12 cellular contexts compared by ENCODE assay signal in the genomic region with DNA sequence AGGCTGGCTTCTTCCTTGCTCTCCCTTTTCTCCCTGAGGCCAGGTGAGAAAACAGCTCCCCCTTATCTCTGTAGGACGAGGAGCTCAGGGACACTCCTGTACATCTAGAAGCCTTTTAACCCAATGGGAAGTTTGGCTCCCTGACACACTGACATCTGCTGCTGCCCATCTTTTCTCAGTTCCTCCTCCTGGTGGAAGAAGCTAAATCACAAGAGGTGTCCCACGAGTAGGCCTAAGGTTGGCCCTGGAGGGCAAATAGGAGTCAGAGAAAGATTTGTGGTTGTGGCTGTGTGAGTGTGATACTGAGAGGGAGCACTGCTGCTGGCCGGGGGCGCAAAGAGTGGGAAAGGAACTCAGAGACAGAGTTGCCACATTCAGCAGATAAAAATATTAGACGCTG. TPM values are rescaled to one million over a fixed set of nuclear protein-coding genes. Genes with fewer than 3 reads are reported as not detected.
DNase-seq lines count a peak whose midpoint lies in the region; ATAC-seq and TF ChIP-seq lines count a peak whose summit lies in the region.
"Had no signal": no experiment of that assay in that cellular context is flagged by ENCODE, and none has a peak within 500 bp of the region (broad histone marks: within the 10 kb centered on the region; RNA-seq: fewer than 3 reads in every experiment).

No MANE protein-coding gene starts in this region.

- H3K27me3 ChIP-seq in lower lobe of right lung (ENCODE audit: low read depth) = no peaks in the 10 kb centered on the region
- H3K27me3 ChIP-seq: BLaER1 had no signal

- ATAC-seq in GM19397 (IDR thresholded peaks at IDR 0.05; ENCODE audit: unreplicated experiment) (peak; percentile 74), HG02981 (IDR thresholded peaks at IDR 0.05; ENCODE audit: unreplicated experiment) (peak; percentile 62), lower lobe of right lung (no peak)
- ATAC-seq: activated CD8-positive, alpha-beta memory T cell treated with anti-CD3 and anti-CD28 coated beads, Interleukin-2, amount 10 ng/mL, durations not matched to agents 7 days and 5 days; GM23338 had no signal

- H3K4me1 ChIP-seq in lower lobe of right lung = peaks cover 46% of the 10 kb centered on the region

- intact Hi-C loops in lower lobe of right lung (cut with DNase I) = no loop called here

- no peak overlapping the region for H3K4me3 ChIP-seq in lower lobe of right lung
- H3K4me3 ChIP-seq: BLaER1, GM23338 had no signal

- H3K36me3 ChIP-seq in lower lobe of right lung = no peaks in the 10 kb centered on the region
- H3K36me3 ChIP-seq: BLaER1 had no signal

- H3K9me3 ChIP-seq in lower lobe of right lung = no peaks in the 10 kb centered on the region
- H3K9me3 ChIP-seq: BLaER1 had no signal

- H3K27ac ChIP-seq in lower lobe of right lung = no peak overlapping the region
- H3K27ac ChIP-seq: BLaER1 had no signal

- DNase-seq in OCI-M1 (lab: John Stamatoyannopoulos, UW) (peak; percentile 47), NCI-H526 treated with DMSO at 0.1 percent for 48 hours (lab: John Stamatoyannopoulos, UW) (no peak), lower lobe of right lung (no peak), T-helper 9 cell (no peak), activated gamma-delta T cell (lab: John Stamatoyannopoulos, UW) (no peak)
- DNase-seq: activated CD8-positive, alpha-beta memory T cell treated with anti-CD3 and anti-CD28 coated beads, Interleukin-2, amount 10 ng/mL, durations not matched to agents 7 days and 5 days; foreskin fibroblast had no signal

- TF ChIP-seq CTCF in GM12872 (IDR thresholded peaks at IDR 0.05; ENCODE audit: insufficient read depth, low read depth, low read length) = 0 out of 3 replicates have a peak, but pooled peaks have one; percentile 6
- TF ChIP-seq CTCF in lower lobe of right lung (IDR thresholded peaks at IDR 0.05) = no peak

RNA-seq across cellular contexts. Expression of a gene that starts 49.5 kb away (rescaled TPM):
- total RNA-seq in lower lobe of right lung = 100 TPM

Comparison
In these comparisons a context has a peak if more than half of its experiments do, and no peak if none do; other contexts are left out.
1. ATAC-seq: peak in GM19397 (single experiment) and HG02981 (single experiment); none in lower lobe of right lung (0 of 2).